In the genomic region with DNA sequence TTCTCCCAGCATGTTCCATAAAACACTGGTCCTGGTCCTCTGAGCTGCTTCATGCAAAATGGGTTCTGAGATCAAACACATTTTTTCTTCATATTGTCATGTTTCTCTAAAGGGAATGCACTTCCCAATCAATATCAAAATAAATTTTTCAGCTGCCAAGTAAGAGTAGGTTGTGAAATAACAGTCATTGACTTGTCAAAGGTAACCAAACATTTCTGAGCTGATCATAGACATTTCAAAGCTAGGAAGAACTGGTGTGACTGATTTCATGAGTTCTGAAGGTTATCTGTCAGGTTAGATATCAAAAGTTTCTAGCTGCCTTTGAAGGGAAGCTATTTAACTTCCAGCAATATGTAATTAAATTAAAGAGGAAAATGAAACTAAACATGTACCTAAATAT, we compare ENCODE assay signal across 21 cellular contexts.
"Had no signal": no experiment of that assay in that cellular context is flagged by ENCODE, and none has a peak within 500 bp of the region (broad histone marks: within the 10 kb centered on the region; RNA-seq: fewer than 3 reads in every experiment).

No MANE protein-coding gene starts in this region.

- H3K27me3 Mint-ChIP-seq: activated CD4-positive, alpha-beta memory T cell treated with anti-CD3 and anti-CD28 coated beads for 36 hours; activated CD4-positive, alpha-beta T cell treated with anti-CD3 and anti-CD28 coated beads, Interleukin-2, amount 10 ng/mL, durations not matched to agents 7 days and 5 days; activated naive CD8-positive, alpha-beta T cell; activated T-helper 17 cell treated with anti-CD3 and anti-CD28 coated beads, Interleukin-2, amount 50 U/mL, for 72 hours; brain; T-helper 17 cell had no signal

- ATAC-seq: activated T-helper 17 cell treated with anti-CD3 and anti-CD28 coated beads, Interleukin-2, amount 50 U/mL, for 72 hours; T-helper 17 cell had no signal

- H3K4me1 Mint-ChIP-seq: activated CD4-positive, alpha-beta T cell treated with anti-CD3 and anti-CD28 coated beads, Interleukin-2, amount 10 ng/mL, durations not matched to agents 7 days and 5 days; activated T-helper 17 cell treated with anti-CD3 and anti-CD28 coated beads, Interleukin-2, amount 50 U/mL, for 72 hours; T-helper 17 cell had no signal

- H3K36me3 ChIP-seq: cardiac muscle cell had no signal

- H3K27ac ChIP-seq: cardiac muscle cell had no signal

- H3K4me3 ChIP-seq: cardiac muscle cell had no signal

- H3K27ac Mint-ChIP-seq: activated CD4-positive, alpha-beta memory T cell treated with anti-CD3 and anti-CD28 coated beads for 36 hours; activated CD4-positive, alpha-beta T cell treated with anti-CD3 and anti-CD28 coated beads, Interleukin-2, amount 10 ng/mL, durations not matched to agents 7 days and 5 days; activated naive CD4-positive, alpha-beta T cell treated with anti-CD3 and anti-CD28 coated beads for 36 hours; activated naive CD8-positive, alpha-beta T cell; activated T-helper 17 cell treated with anti-CD3 and anti-CD28 coated beads, Interleukin-2, amount 50 U/mL, for 72 hours; brain; T-helper 17 cell had no signal

- H3K27me3 ChIP-seq: cardiac muscle cell had no signal

- H3K4me3 Mint-ChIP-seq: activated CD4-positive, alpha-beta memory T cell treated with anti-CD3 and anti-CD28 coated beads for 36 hours; activated CD4-positive, alpha-beta T cell treated with anti-CD3 and anti-CD28 coated beads, Interleukin-2, amount 10 ng/mL, durations not matched to agents 7 days and 5 days; activated naive CD4-positive, alpha-beta T cell treated with anti-CD3 and anti-CD28 coated beads for 36 hours; activated naive CD8-positive, alpha-beta T cell; activated T-helper 17 cell treated with anti-CD3 and anti-CD28 coated beads, Interleukin-2, amount 50 U/mL, for 72 hours; brain; T-helper 17 cell had no signal

- H3K9me3 Mint-ChIP-seq: activated CD4-positive, alpha-beta memory T cell treated with anti-CD3 and anti-CD28 coated beads for 36 hours; activated CD4-positive, alpha-beta T cell treated with anti-CD3 and anti-CD28 coated beads, Interleukin-2, amount 10 ng/mL, durations not matched to agents 7 days and 5 days; activated T-helper 17 cell treated with anti-CD3 and anti-CD28 coated beads, Interleukin-2, amount 50 U/mL, for 72 hours had no signal

- H3K36me3 Mint-ChIP-seq: activated CD4-positive, alpha-beta memory T cell treated with anti-CD3 and anti-CD28 coated beads for 36 hours; activated naive CD8-positive, alpha-beta T cell; brain had no signal

- DNase-seq: activated CD4-positive, alpha-beta memory T cell treated with anti-CD3 and anti-CD28 coated beads for 36 hours; activated CD4-positive, alpha-beta T cell treated with anti-CD3 and anti-CD28 coated beads, Interleukin-2, amount 10 ng/mL, durations not matched to agents 7 days and 5 days; activated CD4-positive, CD25-positive, alpha-beta regulatory T cell; activated gamma-delta T cell; activated naive CD4-positive, alpha-beta T cell treated with anti-CD3 and anti-CD28 coated beads for 36 hours; activated T-cell treated with anti-CD3 and anti-CD28 coated beads for 4 hours; activated T-cell treated with anti-CD3 and anti-CD28 coated beads, Interleukin-2, amount 50 U/mL, for 48 hours; amygdala; NCI-H1092; NCI-H1417 treated with DMSO at 0.1 percent for 48 hours; NCI-H1694 treated with DMSO at 0.1 percent for 48 hours; NCI-H2029 treated with DMSO at 0.1 percent for 48 hours; NCI-H510A treated with DMSO at 0.1 percent for 48 hours; NCI-H69; SIG-M5; T-helper 17 cell; T-helper 9 cell had no signal
